21 cellular contexts compared by ENCODE assay signal in the genomic region with DNA sequence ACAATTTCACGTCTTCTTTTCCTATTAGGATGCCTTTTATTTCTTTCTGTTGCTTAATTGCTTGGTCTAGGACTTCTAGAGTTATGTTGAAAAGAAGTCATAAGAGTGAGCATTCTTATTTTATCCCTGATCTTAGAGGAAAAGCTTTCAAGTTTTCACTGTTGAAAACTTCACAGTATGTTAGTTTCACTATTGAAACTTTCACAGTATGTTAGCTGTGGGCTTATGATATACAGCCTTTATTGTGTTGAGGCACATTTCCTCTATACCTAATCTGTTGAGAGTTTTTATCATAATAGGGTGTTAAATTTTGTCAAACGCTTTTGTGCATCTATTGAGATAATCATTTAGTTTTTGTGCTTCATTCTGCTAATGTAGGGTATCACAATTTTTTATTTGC.
DNase-seq lines count a peak whose midpoint lies in the region; ATAC-seq, FAIRE-seq and TF ChIP-seq lines count a peak whose summit lies in the region.
"Had no signal": no experiment of that assay in that cellular context is flagged by ENCODE, and none has a peak within 500 bp of the region (broad histone marks: within the 10 kb centered on the region; RNA-seq: fewer than 3 reads in every experiment).

No MANE protein-coding gene starts in this region.

- no peak overlapping the region for H4K8ac ChIP-seq in H1 (ENCODE audit: extremely low read depth, insufficient read depth, low read length)

- TF ChIP-seq RAD21 in H1 (IDR thresholded peaks at IDR 0.05 in 1 of 2, conservative IDR thresholded peaks at IDR 0.05 in 1 of 2; ENCODE audit: low read depth in 2 of 2, low read length in 2 of 2) = no peak

- H3K4me2 ChIP-seq in MM.1S (ENCODE audit: low read depth, low read length) (no peak overlapping the region), H1 (ENCODE audit: insufficient read depth in 1 of 2, low read depth in 2 of 2, low read length in 2 of 2) (no peak overlapping the region)
- H3K4me2 ChIP-seq: BLaER1, GM23338 had no signal

- H3K4me3 ChIP-seq in MM.1S (ENCODE audit: low read length) (no peak overlapping the region), H1 (ENCODE audit: extremely low read depth in 1 of 4, insufficient read depth in 2 of 4, low read depth in 3 of 4, low read length in 4 of 4) (no peak overlapping the region)
- H3K4me3 ChIP-seq: BLaER1, GM23338, HAP-1 had no signal

- no peak overlapping the region for H3K27ac Mint-ChIP-seq in activated CD8-positive, alpha-beta T cell treated with anti-CD3 and anti-CD28 coated beads for 36 hours
- H3K27ac Mint-ChIP-seq: B cell; CD4-positive, CD25-positive, alpha-beta regulatory T cell; CD8-positive, alpha-beta T cell; GM23338; HFFc6 had no signal

- POLR2A ChIA-PET in H1 (lab: Charles Lee; ENCODE audit: partially characterized antibody) = no interaction called here
- POLR2A ChIA-PET in activated CD8-positive, alpha-beta T cell treated with anti-CD3 and anti-CD28 coated beads for 36 hours (lab: Charles Lee) = no interaction called here

- H3K4me3 Mint-ChIP-seq in activated CD8-positive, alpha-beta T cell treated with anti-CD3 and anti-CD28 coated beads for 36 hours = no peak overlapping the region
- H3K4me3 Mint-ChIP-seq: B cell; CD4-positive, CD25-positive, alpha-beta regulatory T cell; CD8-positive, alpha-beta T cell; GM23338; HFFc6 had no signal

- H3K27me3 ChIP-seq in MM.1S (replicated peaks; ENCODE audit: insufficient read depth, low read length) (no peaks in the 10 kb centered on the region), H1 (replicated peaks in 1 of 4; ENCODE audit: control insufficient read depth in 3 of 4, extremely low read depth in 1 of 4, insufficient read depth in 3 of 4, low read length in 3 of 4) (no peaks in the 10 kb centered on the region)
- H3K27me3 ChIP-seq: BLaER1 had no signal

- DNase-seq in MM.1S = peak; percentile 43
- DNase-seq in H1 (ENCODE audit: low read depth in 1 of 2, low spot score in 2 of 2) = no peak
- DNase-seq in NCI-H510A treated with DMSO at 0.1 percent for 48 hours (lab: John Stamatoyannopoulos, UW) = no peak
- DNase-seq in NCI-H446 treated with DMSO at 0.1 percent for 48 hours (lab: John Stamatoyannopoulos, UW) = no peak
- DNase-seq in activated CD8-positive, alpha-beta T cell treated with anti-CD3 and anti-CD28 coated beads for 36 hours = no peak
- DNase-seq: Caco-2; CD4-positive, CD25-positive, alpha-beta regulatory T cell; CD8-positive, alpha-beta T cell; DMS153; DND-41; HFFc6 had no signal

- no peak overlapping the region for H4K5ac ChIP-seq in H1 (ENCODE audit: insufficient read length, low read depth, low read length)

- H3K4ac ChIP-seq in H1 (replicated peaks; ENCODE audit: insufficient read length, low read depth, low read length) = no peak overlapping the region

- H3K9me3 ChIP-seq in MM.1S (replicated peaks; ENCODE audit: insufficient read depth, low read length) (no peaks in the 10 kb centered on the region), H1 (ENCODE audit: insufficient read depth in 2 of 2, low read depth in 1 of 2, low read length in 1 of 2) (no peaks in the 10 kb centered on the region)
- H3K9me3 ChIP-seq: Caco-2, HAP-1 had no signal

- no peaks in the 10 kb centered on the region for H3K79me1 ChIP-seq in H1 (ENCODE audit: low read depth, low read length)

- no peak overlapping the region for H2BK12ac ChIP-seq in H1 (ENCODE audit: low read depth, low read length)

- ATAC-seq in GM18858 (IDR thresholded peaks at IDR 0.05; ENCODE audit: unreplicated experiment) = peak; percentile 44
- no peak for ATAC-seq in activated CD8-positive, alpha-beta T cell treated with anti-CD3 and anti-CD28 coated beads for 36 hours
- ATAC-seq: CD8-positive, alpha-beta T cell; GM23338 had no signal

- H3K79me2 ChIP-seq in MM.1S (ENCODE audit: low read length) = no peaks in the 10 kb centered on the region
- no peaks in the 10 kb centered on the region for H3K79me2 ChIP-seq in H1 (ENCODE audit: control insufficient read depth in 1 of 2, insufficient read depth in 2 of 2, low read length in 2 of 2)

- no peak overlapping the region for H4K91ac ChIP-seq in H1 (replicated peaks; ENCODE audit: insufficient read length, low read length)

- H3K36me3 ChIP-seq in MM.1S (replicated peaks; ENCODE audit: insufficient read depth, low read length) = no peaks in the 10 kb centered on the region
- H3K36me3 ChIP-seq in H1 (ENCODE audit: control insufficient read depth in 2 of 4, insufficient read depth in 4 of 4, low read length in 3 of 4) = no peaks in the 10 kb centered on the region
- H3K36me3 ChIP-seq: BLaER1, HAP-1 had no signal

- no peak overlapping the region for H2AK5ac ChIP-seq in H1 (ENCODE audit: low read depth, low read length)

- TF ChIP-seq POLR2A in H1 (IDR thresholded peaks at IDR 0.05; ENCODE audit: control extremely low read depth in 1 of 2, low read depth in 2 of 2, low read length in 2 of 2) = no peak

- no peak overlapping the region for H2BK15ac ChIP-seq in H1 (ENCODE audit: low read length)

- H3K23me2 ChIP-seq in H1 (ENCODE audit: low read depth, low read length) = no peaks in the 10 kb centered on the region; the same call in 1 of the 2 replicates

- H3K9me2 ChIP-seq in MM.1S (replicated peaks; ENCODE audit: insufficient read depth, low read length) = no peaks in the 10 kb centered on the region

- H3K4me1 Mint-ChIP-seq in activated CD8-positive, alpha-beta T cell treated with anti-CD3 and anti-CD28 coated beads for 36 hours (ENCODE audit: low read depth) = no peaks in the 10 kb centered on the region
- H3K4me1 Mint-ChIP-seq: B cell; CD4-positive, CD25-positive, alpha-beta regulatory T cell had no signal

- CTCF ChIA-PET in H1 (lab: Charles Lee; ENCODE audit: partially characterized antibody) = no interaction called here
- CTCF ChIA-PET in activated CD8-positive, alpha-beta T cell treated with anti-CD3 and anti-CD28 coated beads for 36 hours (lab: Charles Lee) = no interaction called here

- no peaks in the 10 kb centered on the region for H3K4me1 ChIP-seq in MM.1S (ENCODE audit: low read length)
- H3K4me1 ChIP-seq in H1 (replicated peaks in 1 of 4; ENCODE audit: control insufficient read depth in 3 of 4, insufficient read depth in 4 of 4, low read length in 3 of 4) = no peaks in the 10 kb centered on the region
- H3K4me1 ChIP-seq: BLaER1, Caco-2 had no signal

- no peaks in the 10 kb centered on the region for H3K27me3 Mint-ChIP-seq in activated CD8-positive, alpha-beta T cell treated with anti-CD3 and anti-CD28 coated beads for 36 hours
- H3K27me3 Mint-ChIP-seq: B cell; CD4-positive, CD25-positive, alpha-beta regulatory T cell had no signal

- H3K14ac ChIP-seq in H1 (ENCODE audit: insufficient read length) = no peak overlapping the region

- H4K20me1 ChIP-seq in MM.1S (ENCODE audit: insufficient read depth, low read length) (no peaks in the 10 kb centered on the region), H1 (replicated peaks in 1 of 2; ENCODE audit: control insufficient read depth in 1 of 2, insufficient read depth in 2 of 2, low read length in 2 of 2) (no peaks in the 10 kb centered on the region)
- H4K20me1 ChIP-seq: BLaER1 had no signal

- no peak overlapping the region for H3K56ac ChIP-seq in H1 (replicated peaks; ENCODE audit: insufficient read length, low read depth, low read length)

- no peak for TF ChIP-seq EP300 in H1 (IDR thresholded peaks at IDR 0.05; ENCODE audit: borderline replicate concordance in 1 of 2, low read depth in 2 of 2, low read length in 2 of 2)

- no peak overlapping the region for H2BK20ac ChIP-seq in H1 (ENCODE audit: low read length)

- no peak overlapping the region for H2BK120ac ChIP-seq in H1 (replicated peaks; ENCODE audit: low read depth, low read length)

- FAIRE-seq in H1 (lab: Jason Lieb, UNC) = peak; percentile 36
- FAIRE-seq: G401.6, GM12892, GM19239, H54 had no signal

- no peak overlapping the region for H2BK5ac ChIP-seq in H1 (ENCODE audit: low read depth, low read length)

- TF ChIP-seq CTCF in MM.1S (IDR thresholded peaks at IDR 0.05; ENCODE audit: low read length) (no peak), H1 (IDR thresholded peaks at IDR 0.05; ENCODE audit: control extremely low read depth in 1 of 3, insufficient read depth in 1 of 3, low read depth in 1 of 3, low read length in 3 of 3) (no peak)
- TF ChIP-seq CTCF in activated CD8-positive, alpha-beta T cell treated with anti-CD3 and anti-CD28 coated beads for 36 hours (IDR thresholded peaks at IDR 0.05) = no peak

- 87% methylated on average over 2 of the region's 2 CpGs; no CpG with 5 or more reads in 1 of the 2 experiments for WGBS in H1 (ENCODE audit: extremely low coverage in 1 of 2, insufficient coverage in 1 of 2, insufficient read length in 1 of 2, insufficient replicate concordance in 2 of 2, low coverage in 1 of 2, low lambda C conversion rate in 2 of 2, missing lambda C conversion rate in 1 of 2), 2 experiments

- peaks cover 13% of the 10 kb centered on the region for H3K9me3 Mint-ChIP-seq in activated CD8-positive, alpha-beta T cell treated with anti-CD3 and anti-CD28 coated beads for 36 hours

- intact Hi-C loops in activated CD8-positive, alpha-beta T cell treated with anti-CD3 and anti-CD28 coated beads for 36 hours (cut with micrococcal nuclease) = no loop called here

- no peak overlapping the region for H3K18ac ChIP-seq in H1 (ENCODE audit: extremely low read depth, low read length)

- H3K36me3 Mint-ChIP-seq in activated CD8-positive, alpha-beta T cell treated with anti-CD3 and anti-CD28 coated beads for 36 hours (ENCODE audit: low read depth) = no peaks in the 10 kb centered on the region
- H3K36me3 Mint-ChIP-seq: CD4-positive, CD25-positive, alpha-beta regulatory T cell; CD8-positive, alpha-beta T cell had no signal

- H3K27ac ChIP-seq in MM.1S (ENCODE audit: low read length) (no peak overlapping the region), H1 (ENCODE audit: low read depth, low read length) (no peak overlapping the region)
- H3K27ac ChIP-seq: BLaER1, C4-2B had no signal

- no peak overlapping the region for H3K23ac ChIP-seq in H1 (ENCODE audit: insufficient read length)

- no peak overlapping the region for H2AFZ ChIP-seq in MM.1S (ENCODE audit: low read length)
- H2AFZ ChIP-seq in H1 (ENCODE audit: low read length) = no peak overlapping the region
- H2AFZ ChIP-seq: GM23338 had no signal

- H3F3A ChIP-seq in MM.1S (ENCODE audit: insufficient read depth, low read length) = no peaks in the 10 kb centered on the region

- H3K9ac ChIP-seq in MM.1S (ENCODE audit: low read length) = no peak overlapping the region
- no peak overlapping the region for H3K9ac ChIP-seq in H1 (replicated peaks in 1 of 4; ENCODE audit: extremely low read depth in 1 of 4, low read depth in 3 of 4, low read length in 3 of 4)
- H3K9ac ChIP-seq: BLaER1 had no signal

TF ChIP-seq in H1, 55 proteins besides CTCF, POLR2A, EP300 and RAD21:
- TF ChIP-seq KDM1A (IDR thresholded peaks at IDR 0.05; ENCODE audit: borderline replicate concordance, low read length) (no peak), SP4 (IDR thresholded peaks at IDR 0.05; ENCODE audit: low read length) (no peak)
